In genomic region chr15:101647251-101647650, GRCh38 we compare ENCODE assay signal across 25 cellular contexts. TPM values are rescaled to one million over a fixed set of nuclear protein-coding genes. Genes with fewer than 3 reads are reported as not detected.
DNase-seq lines count a peak whose midpoint lies in the region; ATAC-seq and TF ChIP-seq lines count a peak whose summit lies in the region.
"Had no signal": no experiment of that assay in that cellular context is flagged by ENCODE, and none has a peak within 500 bp of the region (broad histone marks: within the 10 kb centered on the region; RNA-seq: fewer than 3 reads in every experiment).

No MANE protein-coding gene starts in this region.

- H3K4me3 Mint-ChIP-seq in activated CD8-positive, alpha-beta T cell treated with anti-CD3 and anti-CD28 coated beads for 36 hours: no peak overlapping the region
- no peak overlapping the region for H3K4me3 Mint-ChIP-seq in activated CD8-positive, alpha-beta T cell treated with anti-CD3 and anti-CD28 coated beads, Interleukin-2, amount 10 ng/mL, durations not matched to agents 7 days and 5 days
- H3K4me3 Mint-ChIP-seq in HFFc6: no peak overlapping the region
- H3K4me3 Mint-ChIP-seq: neural crest cell had no signal

- no peaks in the 10 kb centered on the region for H3K9me2 ChIP-seq in Loucy (replicated peaks; ENCODE audit: low read depth, low read length)

- intact Hi-C loops in activated CD8-positive, alpha-beta T cell treated with anti-CD3 and anti-CD28 coated beads for 36 hours (cut with micrococcal nuclease): no loop called here
- intact Hi-C loops in A673 (cut with micrococcal nuclease; ENCODE audit: unreplicated experiment): no loop called here

- H3K27ac Mint-ChIP-seq in activated CD8-positive, alpha-beta T cell treated with anti-CD3 and anti-CD28 coated beads for 36 hours: peak overlapping the region; percentile 48
- H3K27ac Mint-ChIP-seq in activated CD8-positive, alpha-beta T cell treated with anti-CD3 and anti-CD28 coated beads, Interleukin-2, amount 10 ng/mL, durations not matched to agents 7 days and 5 days: no peak overlapping the region
- no peak overlapping the region for H3K27ac Mint-ChIP-seq in HFFc6
- H3K27ac Mint-ChIP-seq: progenitor cell of endocrine pancreas had no signal

- DNase-seq in activated CD8-positive, alpha-beta T cell treated with anti-CD3 and anti-CD28 coated beads for 36 hours: no peak
- no peak for DNase-seq in activated CD8-positive, alpha-beta T cell treated with anti-CD3 and anti-CD28 coated beads, Interleukin-2, amount 10 ng/mL, durations not matched to agents 7 days and 5 days
- DNase-seq in A673 (ENCODE audit: low spot score): no peak
- DNase-seq in HFFc6: no peak
- no peak for DNase-seq in stimulated activated naive CD4-positive, alpha-beta T cell treated with Interleukin-2 at 50 U/mL for 16 hours (lab: John Stamatoyannopoulos, UW)
- no peak for DNase-seq in GM20000 (ENCODE audit: low spot score)
- DNase-seq: activated naive CD4-positive, alpha-beta T cell; C1 segment of cervical spinal cord; Calu3; esophagus squamous epithelium; NCI-H1092; NCI-H187 treated with DMSO at 0.1 percent for 48 hours; NCI-H524 treated with DMSO at 0.1 percent for 48 hours; RPMI8226; small intestine; stimulated activated CD4-positive, alpha-beta T cell treated with anti-CD3 and anti-CD28 coated beads, Interleukin-2, amount 100 ng/mL, for 24 hours had no signal

- H3K9me3 ChIP-seq in A673 (ENCODE audit: low read depth, low read length, poor library complexity, severe bottlenecking) (no peaks in the 10 kb centered on the region), Loucy (ENCODE audit: insufficient read depth, low read depth, low read length) (no peaks in the 10 kb centered on the region), neutrophil (no peaks in the 10 kb centered on the region)
- H3K9me3 ChIP-seq: esophagus squamous epithelium, gastroesophageal sphincter had no signal

- peaks cover 41% of the 10 kb centered on the region for H3K36me3 Mint-ChIP-seq in activated CD8-positive, alpha-beta T cell treated with anti-CD3 and anti-CD28 coated beads for 36 hours (ENCODE audit: low read depth)
- peaks cover 57% of the 10 kb centered on the region for H3K36me3 Mint-ChIP-seq in activated CD8-positive, alpha-beta T cell treated with anti-CD3 and anti-CD28 coated beads, Interleukin-2, amount 10 ng/mL, durations not matched to agents 7 days and 5 days (ENCODE audit: low read depth)
- peaks cover 30% of the 10 kb centered on the region for H3K36me3 Mint-ChIP-seq in HFFc6 (ENCODE audit: low read depth)

- no peak for TF ChIP-seq CTCF in activated CD8-positive, alpha-beta T cell treated with anti-CD3 and anti-CD28 coated beads for 36 hours (IDR thresholded peaks at IDR 0.05)
- TF ChIP-seq CTCF in A673 (conservative IDR thresholded peaks at IDR 0.05; ENCODE audit: low read depth, low read length): no peak
- TF ChIP-seq CTCF in Loucy (conservative IDR thresholded peaks at IDR 0.05; ENCODE audit: low read length): no peak
- TF ChIP-seq CTCF in neutrophil (IDR thresholded peaks at IDR 0.05): no peak
- TF ChIP-seq CTCF in HFFc6 (IDR thresholded peaks at IDR 0.05): no peak
- TF ChIP-seq CTCF in GM20000 (IDR thresholded peaks at IDR 0.05; ENCODE audit: extremely low read depth, missing control alignments): no peak

- H3K36me3 ChIP-seq in A673 (ENCODE audit: insufficient read depth, low read length, poor library complexity, severe bottlenecking) (peaks cover 69% of the 10 kb centered on the region), Loucy (ENCODE audit: insufficient read depth, low read length) (peaks cover 23% of the 10 kb centered on the region; the same call in 1 of the 2 replicates), neutrophil (peaks cover 52% of the 10 kb centered on the region)

- H3K9me3 Mint-ChIP-seq in activated CD8-positive, alpha-beta T cell treated with anti-CD3 and anti-CD28 coated beads for 36 hours: no peaks in the 10 kb centered on the region
- H3K9me3 Mint-ChIP-seq in activated CD8-positive, alpha-beta T cell treated with anti-CD3 and anti-CD28 coated beads, Interleukin-2, amount 10 ng/mL, durations not matched to agents 7 days and 5 days (ENCODE audit: insufficient read depth): no peaks in the 10 kb centered on the region
- H3K9me3 Mint-ChIP-seq in HFFc6: no peaks in the 10 kb centered on the region
- H3K9me3 Mint-ChIP-seq: neural crest cell had no signal

- peak overlapping the region; percentile 50 for H3K27ac ChIP-seq in A673 (ENCODE audit: low read depth, low read length, poor library complexity, severe bottlenecking)
- H3K27ac ChIP-seq in neutrophil: peak overlapping the region; percentile 65
- H3K27ac ChIP-seq: coronary artery, esophagus squamous epithelium, gastroesophageal sphincter, VCaP had no signal

- no peak overlapping the region for H3K4me2 ChIP-seq in Loucy (ENCODE audit: low read depth, low read length, poor library complexity, severe bottlenecking)

- peaks cover 55% of the 10 kb centered on the region for H3K79me2 ChIP-seq in Loucy (ENCODE audit: insufficient read depth, low read length)

- H3K4me1 ChIP-seq in A673 (ENCODE audit: insufficient read depth, low read length, poor library complexity, severe bottlenecking) (peaks cover 38% of the 10 kb centered on the region), Loucy (ENCODE audit: insufficient read depth, low read length, poor library complexity, severe bottlenecking) (peaks cover 34% of the 10 kb centered on the region), neutrophil (ENCODE audit: control insufficient read depth in 1 of 2, insufficient read depth in 1 of 2, low read depth in 1 of 2, low read length in 1 of 2) (peaks cover 35 to 42% of the 10 kb centered on the region in 2 experiments)

- peaks cover 33% of the 10 kb centered on the region for H3K4me1 Mint-ChIP-seq in activated CD8-positive, alpha-beta T cell treated with anti-CD3 and anti-CD28 coated beads for 36 hours (ENCODE audit: low read depth)
- peaks cover 29% of the 10 kb centered on the region for H3K4me1 Mint-ChIP-seq in activated CD8-positive, alpha-beta T cell treated with anti-CD3 and anti-CD28 coated beads, Interleukin-2, amount 10 ng/mL, durations not matched to agents 7 days and 5 days (ENCODE audit: low read depth)
- peaks cover 36% of the 10 kb centered on the region for H3K4me1 Mint-ChIP-seq in HFFc6 (ENCODE audit: low read depth)

- no peaks in the 10 kb centered on the region for H3K27me3 Mint-ChIP-seq in activated CD8-positive, alpha-beta T cell treated with anti-CD3 and anti-CD28 coated beads for 36 hours
- H3K27me3 Mint-ChIP-seq in activated CD8-positive, alpha-beta T cell treated with anti-CD3 and anti-CD28 coated beads, Interleukin-2, amount 10 ng/mL, durations not matched to agents 7 days and 5 days (ENCODE audit: low read depth): no peaks in the 10 kb centered on the region
- H3K27me3 Mint-ChIP-seq in HFFc6 (ENCODE audit: insufficient read depth): no peaks in the 10 kb centered on the region; the same call in 1 of the 2 replicates
- H3K27me3 Mint-ChIP-seq: progenitor cell of endocrine pancreas had no signal

- H4K20me1 ChIP-seq in Loucy (ENCODE audit: insufficient read depth, low read length, poor library complexity, severe bottlenecking): peaks cover 37% of the 10 kb centered on the region

- no peak for ATAC-seq in activated CD8-positive, alpha-beta T cell treated with anti-CD3 and anti-CD28 coated beads for 36 hours
- ATAC-seq in activated CD8-positive, alpha-beta T cell treated with anti-CD3 and anti-CD28 coated beads, Interleukin-2, amount 10 ng/mL, durations not matched to agents 7 days and 5 days: no peak
- ATAC-seq: gastroesophageal sphincter, HCT116 had no signal

- H3K4me3 ChIP-seq in A673 (ENCODE audit: low read depth, low read length, poor library complexity, severe bottlenecking) (no peak overlapping the region), Loucy (ENCODE audit: low read length, poor library complexity, severe bottlenecking) (no peak overlapping the region), neutrophil (ENCODE audit: low read depth in 1 of 2, low read length in 1 of 2) (no peak overlapping the region)
- H3K4me3 ChIP-seq: coronary artery, esophagus squamous epithelium, gastroesophageal sphincter, lung had no signal

- no peak overlapping the region for H2AFZ ChIP-seq in Loucy (ENCODE audit: low read length)

- H3F3A ChIP-seq in Loucy (ENCODE audit: low read depth): no peaks in the 10 kb centered on the region; the same call in 1 of the 2 replicates

- no TSS peak for BruUV-seq in A673 (replicated peaks; lab: Mats Ljungman, UMichigan)

- CTCF ChIA-PET in activated CD8-positive, alpha-beta T cell treated with anti-CD3 and anti-CD28 coated beads for 36 hours (lab: Charles Lee): no interaction called here
- CTCF ChIA-PET in activated CD8-positive, alpha-beta T cell treated with anti-CD3 and anti-CD28 coated beads, Interleukin-2, amount 10 ng/mL, durations not matched to agents 7 days and 5 days (lab: Charles Lee): interaction anchor here (1.0 to 1.8 kb wide), 2 partner anchors 145 to 358 kb away, joined by 4 to 7 read pairs; no protein-coding TSS in a partner anchor
- CTCF ChIA-PET in A673 (lab: Charles Lee): no interaction called here

- H3K27me3 ChIP-seq in A673 (replicated peaks; ENCODE audit: insufficient read depth, low read depth, low read length, poor library complexity) (no peaks in the 10 kb centered on the region), Loucy (ENCODE audit: insufficient read depth, low read length, poor library complexity, severe bottlenecking) (no peaks in the 10 kb centered on the region), neutrophil (no peaks in the 10 kb centered on the region)
- H3K27me3 ChIP-seq: esophagus squamous epithelium, gastroesophageal sphincter had no signal

- H3K9ac ChIP-seq in Loucy (ENCODE audit: low read depth, low read length, poor library complexity, severe bottlenecking): peak overlapping the region; percentile 12

- POLR2A ChIA-PET in activated CD8-positive, alpha-beta T cell treated with anti-CD3 and anti-CD28 coated beads for 36 hours (lab: Charles Lee): interaction anchor here (1.5 kb wide), 1 partner anchor 31 kb away, joined by 6 read pairs; no protein-coding TSS in a partner anchor
- POLR2A ChIA-PET in activated CD8-positive, alpha-beta T cell treated with anti-CD3 and anti-CD28 coated beads, Interleukin-2, amount 10 ng/mL, durations not matched to agents 7 days and 5 days (lab: Charles Lee): no interaction called here
- POLR2A ChIA-PET in A673 (lab: Charles Lee; ENCODE audit: low non-redundant PET): no interaction called here

RNA-seq across cellular contexts. Expression of gene TM2D3, which starts 4.9 kb away (rescaled TPM):
- 10 to 100 TPM; 37.8 to 38.5 TPM for total RNA-seq in activated CD8-positive, alpha-beta T cell treated with anti-CD3 and anti-CD28 coated beads for 36 hours
- total RNA-seq in activated CD8-positive, alpha-beta T cell treated with anti-CD3 and anti-CD28 coated beads, Interleukin-2, amount 10 ng/mL, durations not matched to agents 7 days and 5 days: 10 to 100 TPM; 36.8 to 38.8 TPM
- 49.4 and 50.7 TPM in 2 replicates for total RNA-seq in A673 (2021)
- 10 to 100 TPM; 31.4 to 35.9 (median 32.5) TPM for total RNA-seq in HFFc6 (2021; fragmentation: NEBNext Ultra II Directional; extraction: Animal tissue kit (Norgen Biotek cat#: 25700))
